ENCODE assay signal across 8 cellular contexts in the genomic region with DNA sequence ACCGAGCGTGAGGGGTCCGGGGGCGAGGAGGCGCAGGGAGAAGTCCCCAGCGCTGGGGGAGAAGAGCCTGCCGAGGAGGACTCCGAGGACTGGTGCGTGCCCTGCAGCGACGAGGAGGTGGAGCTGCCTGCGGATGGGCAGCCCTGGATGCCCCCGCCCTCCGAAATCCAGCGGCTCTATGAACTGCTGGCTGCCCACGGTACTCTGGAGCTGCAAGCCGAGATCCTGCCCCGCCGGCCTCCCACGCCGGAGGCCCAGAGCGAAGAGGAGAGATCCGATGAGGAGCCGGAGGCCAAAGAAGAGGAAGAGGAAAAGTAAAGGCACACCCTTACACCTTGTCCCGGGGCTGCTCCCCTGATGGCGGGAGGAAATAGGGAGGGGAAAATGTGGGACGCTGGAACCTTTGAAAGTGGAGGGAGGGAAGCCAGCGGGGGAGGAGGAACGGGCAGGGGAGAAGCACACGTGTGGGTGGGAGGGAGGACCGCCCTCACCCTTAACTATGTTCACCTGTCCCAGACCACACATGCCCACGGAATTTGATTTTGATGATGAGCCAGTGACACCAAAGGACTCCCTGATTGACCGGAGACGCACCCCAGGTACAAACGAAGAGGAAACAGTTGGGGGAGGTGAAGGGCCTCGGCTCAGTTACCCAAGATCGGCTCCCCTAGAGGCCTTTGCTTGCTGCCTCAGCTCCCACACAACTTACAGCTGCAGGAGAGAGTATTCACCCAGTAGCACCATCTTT. TPM values are rescaled to one million over a fixed set of nuclear protein-coding genes. Genes with fewer than 3 reads are reported as not detected.
DNase-seq lines count a peak whose midpoint lies in the region; ATAC-seq lines count a peak whose summit lies in the region.

No MANE protein-coding gene starts in this region.

- H3K27ac Mint-ChIP-seq in natural killer cell treated with Interleukin-12 subunit alpha and Interleukin-12 subunit beta and Interleukin-15 and Interleukin-18, amount 100 ng/mL, for 72 hours, result peak overlapping the region; percentile 84 to 90

- peak; percentile 80 for DNase-seq in activated CD8-positive, alpha-beta memory T cell treated with anti-CD3 and anti-CD28 coated beads for 24 hours
- no peak for DNase-seq in activated CD8-positive, alpha-beta memory T cell treated with anti-CD3 and anti-CD28 coated beads, Interleukin-2, amount 50 U/mL, for 4 hours
- peak; percentile 64 for DNase-seq in NCI-H510A (lab: John Stamatoyannopoulos, UW)
- peak; percentile 74 for DNase-seq in activated T-cell treated with anti-CD3 and anti-CD28 coated beads for 48 hours (ENCODE audit: low read depth)
- peak; percentile 71 for DNase-seq in fibroblast of gingiva (ENCODE audit: low read depth)
- peak; percentile 72 for DNase-seq in natural killer cell treated with Interleukin-12 subunit alpha and Interleukin-12 subunit beta and Interleukin-15 and Interleukin-18, amount 100 ng/mL, for 72 hours (ENCODE audit: low spot score)
- no peak for DNase-seq in T-helper 9 cell

- H3K27me3 Mint-ChIP-seq in natural killer cell treated with Interleukin-12 subunit alpha and Interleukin-12 subunit beta and Interleukin-15 and Interleukin-18, amount 100 ng/mL, for 72 hours, result no peaks in the 10 kb centered on the region

- H3K36me3 Mint-ChIP-seq in natural killer cell treated with Interleukin-12 subunit alpha and Interleukin-12 subunit beta and Interleukin-15 and Interleukin-18, amount 100 ng/mL, for 72 hours, result peaks cover 7% of the 10 kb centered on the region

- H3K9me3 Mint-ChIP-seq in natural killer cell treated with Interleukin-12 subunit alpha and Interleukin-12 subunit beta and Interleukin-15 and Interleukin-18, amount 100 ng/mL, for 72 hours, result no peaks in the 10 kb centered on the region

- peak; percentile 7 for ATAC-seq in HG02884 (IDR thresholded peaks at IDR 0.05; ENCODE audit: unreplicated experiment)
- peak; percentile 46 for ATAC-seq in natural killer cell treated with Interleukin-12 subunit alpha and Interleukin-12 subunit beta and Interleukin-15 and Interleukin-18, amount 100 ng/mL, for 72 hours

- H3K4me1 Mint-ChIP-seq in natural killer cell treated with Interleukin-12 subunit alpha and Interleukin-12 subunit beta and Interleukin-15 and Interleukin-18, amount 100 ng/mL, for 72 hours (ENCODE audit: low read depth in 2 of 2), result peaks cover 55 to 58% of the 10 kb centered on the region in 2 donors

- peak overlapping the region; percentile 89 for H3K4me3 Mint-ChIP-seq in natural killer cell treated with Interleukin-12 subunit alpha and Interleukin-12 subunit beta and Interleukin-15 and Interleukin-18, amount 100 ng/mL, for 72 hours

RNA-seq across cellular contexts. Expression of a gene that starts 0.9 kb away (rescaled TPM):
- 10 to 100 TPM; 20.5 to 36.1 TPM for total RNA-seq in natural killer cell treated with Interleukin-12 subunit alpha and Interleukin-12 subunit beta and Interleukin-15 and Interleukin-18, amount 100 ng/mL, for 72 hours

RNA-seq across cellular contexts. Expression of a gene that starts 3.4 kb away (rescaled TPM):
- total RNA-seq in natural killer cell treated with Interleukin-12 subunit alpha and Interleukin-12 subunit beta and Interleukin-15 and Interleukin-18, amount 100 ng/mL, for 72 hours, result 100 to 1,000 TPM in 1 of 2 donors, 10 to 100 TPM in 1; 86.1 to 180 TPM

RNA-seq across cellular contexts. Expression of a gene that starts 4.9 kb away (rescaled TPM):
- total RNA-seq in natural killer cell treated with Interleukin-12 subunit alpha and Interleukin-12 subunit beta and Interleukin-15 and Interleukin-18, amount 100 ng/mL, for 72 hours, result 1 to 10 TPM in 1 of 2 donors, under 1 TPM in 1; 0.98 to 2.8 TPM

RNA-seq across cellular contexts. Expression of a gene that starts 10.5 kb away (rescaled TPM):
- total RNA-seq in natural killer cell treated with Interleukin-12 subunit alpha and Interleukin-12 subunit beta and Interleukin-15 and Interleukin-18, amount 100 ng/mL, for 72 hours, result 100 to 1,000 TPM; 241 to 424 TPM

RNA-seq across cellular contexts. Expression of a gene that starts 26.3 kb away (rescaled TPM):
- 100 to 1,000 TPM in 1 of 2 donors, 10 to 100 TPM in 1; 63.4 to 174 TPM for total RNA-seq in natural killer cell treated with Interleukin-12 subunit alpha and Interleukin-12 subunit beta and Interleukin-15 and Interleukin-18, amount 100 ng/mL, for 72 hours

Comparison
In these comparisons a context has a peak if more than half of its experiments do, and no peak if none do; other contexts are left out.
1. DNase-seq: peak in activated CD8-positive, alpha-beta memory T cell treated with anti-CD3 and anti-CD28 coated beads for 24 hours (single experiment), NCI-H510A (single experiment), activated T-cell treated with anti-CD3 and anti-CD28 coated beads for 48 hours (single experiment), fibroblast of gingiva (single experiment) and natural killer cell treated with Interleukin-12 subunit alpha and Interleukin-12 subunit beta and Interleukin-15 and Interleukin-18, amount 100 ng/mL, for 72 hours (single experiment); none in activated CD8-positive, alpha-beta memory T cell treated with anti-CD3 and anti-CD28 coated beads, Interleukin-2, amount 50 U/mL, for 4 hours (single experiment) and T-helper 9 cell (single experiment).